ENCODE assay signal across 15 cellular contexts in genomic region chr17:82970067-82970466, GRCh38.
"Had no signal": no experiment of that assay in that cellular context is flagged by ENCODE, and none has a peak within 500 bp of the region (broad histone marks: within the 10 kb centered on the region; RNA-seq: fewer than 3 reads in every experiment).

No MANE protein-coding gene starts in this region.

- ATAC-seq: activated CD8-positive, alpha-beta T cell treated with anti-CD3 and anti-CD28 coated beads, Interleukin-2, amount 10 ng/mL, durations not matched to agents 7 days and 5 days; body of pancreas; pancreas had no signal

- H3K79me2 ChIP-seq: hepatocyte had no signal

- H3K27ac ChIP-seq: body of pancreas, epithelial cell of prostate, hepatocyte, neural progenitor cell, pancreas, tibial nerve had no signal

- H2AFZ ChIP-seq: hepatocyte, neural progenitor cell had no signal

- H3K4me3 ChIP-seq: body of pancreas, hepatocyte, neural progenitor cell, pancreas, tibial nerve had no signal

- H3K4me1 ChIP-seq: neural progenitor cell, pancreas, tibial nerve had no signal

- H3K36me3 ChIP-seq: neural progenitor cell, pancreas, tibial nerve had no signal

- DNase-seq: activated CD8-positive, alpha-beta T cell treated with anti-CD3 and anti-CD28 coated beads, Interleukin-2, amount 10 ng/mL, durations not matched to agents 7 days and 5 days; activated naive CD4-positive, alpha-beta T cell treated with anti-CD3 and anti-CD28 coated beads, Interleukin-2, amount 50 U/mL, for 16 hours; amniotic stem cell; body of pancreas; central memory CD4-positive, alpha-beta T cell; cortex of kidney; effector memory CD4-positive, alpha-beta T cell; pancreas; stimulated activated CD4-positive, alpha-beta T cell treated with anti-CD3 and anti-CD28 coated beads, Interleukin-15, amount 100 ng/mL, for 24 hours; stimulated activated CD4-positive, alpha-beta T cell treated with anti-CD3 and anti-CD28 coated beads, Interleukin-4, amount 100 ng/mL, for 4 hours; T-helper 2 cell had no signal

- H3K9me3 ChIP-seq: body of pancreas, pancreas, tibial nerve had no signal

- H3K4me2 ChIP-seq: hepatocyte, neural progenitor cell had no signal
